In genomic region chr22:30078320-30079311, GRCh38 we compare ENCODE assay signal across 10 cellular contexts. TPM values are rescaled to one million over a fixed set of nuclear protein-coding genes. Genes with fewer than 3 reads are reported as not detected.
DNase-seq lines count a peak whose midpoint lies in the region; ATAC-seq, FAIRE-seq and TF ChIP-seq lines count a peak whose summit lies in the region.
"Had no signal": no experiment of that assay in that cellular context is flagged by ENCODE, and none has a peak within 500 bp of the region (broad histone marks: within the 10 kb centered on the region; RNA-seq: fewer than 3 reads in every experiment).

No MANE protein-coding gene starts in this region.

- H3K9me3 ChIP-seq in right lobe of liver (no peaks in the 10 kb centered on the region), HepG2 (ENCODE audit: low read length) (no peaks in the 10 kb centered on the region), endodermal cell (ENCODE audit: control insufficient read depth, low read length) (no peaks in the 10 kb centered on the region)
- H3K9me3 ChIP-seq: MG63 had no signal

- peaks cover 5% of the 10 kb centered on the region for H3K9me3 Mint-ChIP-seq in T-helper 1 cell treated with Interleukin-12 subunit alpha and Interleukin-12 subunit beta and Interleukin-4 antibody, amounts not matched to agents 30 μg/mL and 1 μg/mL, for 36 hours
- H3K9me3 Mint-ChIP-seq in endodermal cell (peaks cover 3% of the 10 kb centered on the region), type B pancreatic cell (no peaks in the 10 kb centered on the region)

- H3K4me3 ChIP-seq in right lobe of liver (peak overlapping the region in 2 of 3 donors; percentile 55 to 57), HepG2 (replicated peaks in 1 of 3; ENCODE audit: insufficient read depth in 1 of 3, low read depth in 2 of 3, low read length in 3 of 3) (no peak overlapping the region), endodermal cell (ENCODE audit: low read length) (no peak overlapping the region)
- H3K4me3 ChIP-seq: MG63, SK-N-MC had no signal

- TF ChIP-seq EP300 in HepG2 (IDR thresholded peaks at IDR 0.05; ENCODE audit: low read depth in 2 of 2, low read length in 2 of 2): no peak
- no peak for TF ChIP-seq EP300 in HepG2 (CRISPR knock-in tag; IDR thresholded peaks at IDR 0.05; ENCODE audit: borderline replicate concordance)

- peak overlapping the region; percentile 80 for H3K27ac Mint-ChIP-seq in T-helper 1 cell treated with Interleukin-12 subunit alpha and Interleukin-12 subunit beta and Interleukin-4 antibody, amounts not matched to agents 30 μg/mL and 1 μg/mL, for 36 hours
- H3K27ac Mint-ChIP-seq in endodermal cell (no peak overlapping the region), type B pancreatic cell (peak overlapping the region; percentile 35)

- DNase-seq in right lobe of liver (peak in 1 of 3 donors; percentile 24), HepG2 (ENCODE audit: low spot score) (no peak), endodermal cell (peak; percentile 49), type B pancreatic cell (ENCODE audit: extremely low spot score, unreplicated experiment) (no peak), substantia nigra (lab: John Stamatoyannopoulos, UW) (no peak)
- DNase-seq: MG63 had no signal

- peaks cover 30% of the 10 kb centered on the region for H3K27me3 Mint-ChIP-seq in T-helper 1 cell treated with Interleukin-12 subunit alpha and Interleukin-12 subunit beta and Interleukin-4 antibody, amounts not matched to agents 30 μg/mL and 1 μg/mL, for 36 hours (ENCODE audit: low read depth)
- H3K27me3 Mint-ChIP-seq in endodermal cell (ENCODE audit: insufficient read depth) (peaks cover 17% of the 10 kb centered on the region), type B pancreatic cell (peaks cover 26% of the 10 kb centered on the region)

- H3K9ac ChIP-seq in HepG2 (ENCODE audit: insufficient read depth, low read depth, low read length) (no peak overlapping the region), endodermal cell (ENCODE audit: extremely low read depth, low read length, poor library complexity, severe bottlenecking) (no peak overlapping the region)

- H3K79me2 ChIP-seq in HepG2 (ENCODE audit: insufficient read depth, low read length): no peaks in the 10 kb centered on the region

- peaks cover 19% of the 10 kb centered on the region for H3K4me1 Mint-ChIP-seq in T-helper 1 cell treated with Interleukin-12 subunit alpha and Interleukin-12 subunit beta and Interleukin-4 antibody, amounts not matched to agents 30 μg/mL and 1 μg/mL, for 36 hours (ENCODE audit: low read depth)
- H3K4me1 Mint-ChIP-seq in endodermal cell (peaks cover 19% of the 10 kb centered on the region), type B pancreatic cell (ENCODE audit: unreplicated experiment) (peaks cover 20% of the 10 kb centered on the region)

- intact Hi-C loops in right lobe of liver (cut with DNase I): no loop called here
- intact Hi-C loops in HepG2 (cut with micrococcal nuclease; ENCODE audit: unreplicated experiment): no loop called here

- no peaks in the 10 kb centered on the region for H3K4me1 ChIP-seq in right lobe of liver
- peaks cover 33% of the 10 kb centered on the region for H3K4me1 ChIP-seq in HepG2 (ENCODE audit: insufficient read depth, low read length)
- peaks cover 3% of the 10 kb centered on the region for H3K4me1 ChIP-seq in endodermal cell (ENCODE audit: control insufficient read depth, insufficient read depth, low read length)

- H3K36me3 ChIP-seq in right lobe of liver: no peaks in the 10 kb centered on the region
- H3K36me3 ChIP-seq in HepG2 (replicated peaks in 1 of 2; ENCODE audit: control insufficient read depth in 1 of 2, insufficient read depth in 2 of 2, low read length in 2 of 2): no peaks in the 10 kb centered on the region
- no peaks in the 10 kb centered on the region for H3K36me3 ChIP-seq in endodermal cell (ENCODE audit: control insufficient read depth, insufficient read depth, low read length)
- H3K36me3 ChIP-seq: MG63 had no signal

- H3K27me3 ChIP-seq in right lobe of liver (no peaks in the 10 kb centered on the region), HepG2 (ENCODE audit: control insufficient read depth in 1 of 2, insufficient read depth in 2 of 2, low read length in 2 of 2) (peaks cover 0 to 16% of the 10 kb centered on the region in 2 experiments; a peak in 2 of 5 replicates), endodermal cell (ENCODE audit: control insufficient read depth, insufficient read depth, low read length, poor library complexity, severe bottlenecking) (peaks cover 5% of the 10 kb centered on the region)

- no peak for TF ChIP-seq RAD21 in HepG2 (CRISPR knock-in tag; IDR thresholded peaks at IDR 0.05)

- H3K27ac ChIP-seq in right lobe of liver: peak overlapping the region in 2 of 3 donors; percentile 38 to 74
- no peak overlapping the region for H3K27ac ChIP-seq in HepG2 (ENCODE audit: extremely low read length, insufficient read depth, low read length)
- H3K27ac ChIP-seq in endodermal cell (ENCODE audit: low read depth, low read length): no peak overlapping the region
- no peak overlapping the region for H3K27ac ChIP-seq in substantia nigra (ENCODE audit: low read depth, low read length, poor library complexity, severe bottlenecking)
- H3K27ac ChIP-seq: SK-N-MC had no signal

- no peak overlapping the region for H2AFZ ChIP-seq in HepG2 (ENCODE audit: low read length)

- no peak overlapping the region for H3K4me2 ChIP-seq in HepG2 (ENCODE audit: low read depth, low read length)

- H3K36me3 Mint-ChIP-seq in T-helper 1 cell treated with Interleukin-12 subunit alpha and Interleukin-12 subunit beta and Interleukin-4 antibody, amounts not matched to agents 30 μg/mL and 1 μg/mL, for 36 hours (ENCODE audit: low read depth): no peaks in the 10 kb centered on the region
- H3K36me3 Mint-ChIP-seq in endodermal cell (ENCODE audit: low read depth) (no peaks in the 10 kb centered on the region), type B pancreatic cell (no peaks in the 10 kb centered on the region)

- no peak for TF ChIP-seq POLR2A in right lobe of liver (IDR thresholded peaks at IDR 0.05)
- TF ChIP-seq POLR2A in HepG2 (IDR thresholded peaks at IDR 0.05; ENCODE audit: insufficient read depth in 1 of 2, low read depth in 2 of 2, low read length in 2 of 2): no peak

- POLR2A ChIA-PET in HepG2 (lab: Yijun Ruan, JAX): interaction anchor here (0.7 kb wide), 1 partner anchor 25 kb away, joined by 3 read pairs; no protein-coding TSS in a partner anchor

- no peak for ATAC-seq in right lobe of liver
- no peak for ATAC-seq in HepG2
- no peak for ATAC-seq in GM18520 (IDR thresholded peaks at IDR 0.05; ENCODE audit: unreplicated experiment)
- ATAC-seq in HG03571 (IDR thresholded peaks at IDR 0.05; ENCODE audit: unreplicated experiment): no peak

- FAIRE-seq in HepG2 (lab: Jason Lieb, UNC): no peak

- H4K20me1 ChIP-seq in HepG2 (ENCODE audit: insufficient read depth, low read length): no peaks in the 10 kb centered on the region

- CTCF ChIA-PET in HepG2 (lab: Yijun Ruan, JAX; ENCODE audit: low intra/inter-chr PET ratio, low total read pairs): no interaction called here

- peak overlapping the region; percentile 61 for H3K4me3 Mint-ChIP-seq in T-helper 1 cell treated with Interleukin-12 subunit alpha and Interleukin-12 subunit beta and Interleukin-4 antibody, amounts not matched to agents 30 μg/mL and 1 μg/mL, for 36 hours
- peak overlapping the region; percentile 51 for H3K4me3 Mint-ChIP-seq in endodermal cell
- peak overlapping the region; percentile 50 for H3K4me3 Mint-ChIP-seq in type B pancreatic cell

- in situ Hi-C loops in HepG2 (cut with HindIII; ENCODE audit: extremely low pct_ligation_motif_present, low pct_unique_long_range_greater_than_20kb): no loop called here

- no TSS peak for BruUV-seq in HepG2 (replicated peaks; lab: Mats Ljungman, UMichigan)

- TF ChIP-seq CTCF in right lobe of liver (IDR thresholded peaks at IDR 0.05): no peak
- TF ChIP-seq CTCF in HepG2 (CRISPR knock-in tag; IDR thresholded peaks at IDR 0.05): no peak
- no peak for TF ChIP-seq CTCF in endodermal cell (conservative IDR thresholded peaks at IDR 0.05)
- TF ChIP-seq CTCF in type B pancreatic cell (conservative IDR thresholded peaks at IDR 0.05): no peak

- 43% methylated on average over 10 of the region's 10 CpGs for WGBS in right lobe of liver (ENCODE audit: insufficient coverage, low coverage, low lambda C conversion rate, missing lambda C conversion rate)
- WGBS in HepG2 (ENCODE audit: low lambda C conversion rate): 63% methylated on average over 10 of the region's 10 CpGs
- 92 to 96% methylated on average over 7 to 10 of the region's 10 CpGs for WGBS in endodermal cell (ENCODE audit: insufficient coverage in 1 of 2, insufficient read length in 1 of 2), 2 experiments

TF ChIP-seq in HepG2, 621 proteins besides CTCF, POLR2A, EP300 and RAD21 (continues in another document):
- no peak for TF ChIP-seq MBD4 (IDR thresholded peaks at IDR 0.05; ENCODE audit: borderline replicate concordance, low read length)

RNA-seq across cellular contexts. Expression of gene HORMAD2, which starts 1.6 kb away (rescaled TPM):
- total RNA-seq in right lobe of liver (1 to 10 TPM in 3 of 6 experiments, under 1 TPM in 2, not detected in 1; 0.50 to 3.0 (median 1.6) TPM), HepG2 (2016; rRNA removed; fragmentation: Illumina TruSeq; extraction: Trizol) (not detected in 2 replicates), endodermal cell (under 1 TPM in 1 of 2 donors, not detected in 1; 0.55 TPM), type B pancreatic cell (ENCODE audit: low replicate concordance) (0.43 TPM in 1 of 2 replicates, not detected in the other)
- total RNA-seq in HepG2 (2016; cell fraction: cytosol; rRNA removed; fragmentation: Illumina TruSeq; extraction: Trizol; ENCODE audit: low read depth): not detected in 2 replicates
- total RNA-seq in HepG2 (2016; cell fraction: insoluble cytoplasmic fraction; rRNA removed; fragmentation: Illumina TruSeq; extraction: Trizol): not detected in 2 replicates
- total RNA-seq in HepG2 (2016; cell fraction: membrane; rRNA removed; fragmentation: Illumina TruSeq; extraction: Trizol): not detected in 2 replicates
- not detected in 2 replicates for total RNA-seq in HepG2 (2016; cell fraction: nucleus; rRNA removed; fragmentation: Illumina TruSeq; extraction: Trizol)
- not detected in 2 replicates for polyA plus RNA-seq in HepG2 (2011; rRNA removed)
- polyA plus RNA-seq in HepG2 (2011; cell fraction: cytosol; rRNA removed): not detected in 2 replicates
- polyA plus RNA-seq in HepG2 (2011; cell fraction: nucleus; rRNA removed): not detected in 2 replicates
- polyA plus RNA-seq in HepG2 (2012): not detected in 2 replicates
- not detected in 2 replicates for polyA plus RNA-seq in HepG2 (2016; cell fraction: cytosol; fragmentation: Illumina TruSeq; extraction: Trizol; ENCODE audit: low read depth)
- not detected in 2 replicates for polyA plus RNA-seq in HepG2 (2016; cell fraction: insoluble cytoplasmic fraction; fragmentation: Illumina TruSeq; extraction: Trizol; ENCODE audit: low read depth)
- polyA plus RNA-seq in HepG2 (2016; cell fraction: membrane; fragmentation: Illumina TruSeq; extraction: Trizol; ENCODE audit: low read depth): not detected in 2 replicates
- polyA plus RNA-seq in HepG2 (2016; cell fraction: nucleus; fragmentation: Illumina TruSeq; extraction: Trizol; ENCODE audit: insufficient read depth, low read depth): not detected in 2 replicates
- not detected in 2 replicates for polyA minus RNA-seq in HepG2 (2011; rRNA and poly(A)+ RNA removed; ENCODE audit: low replicate concordance)
- not detected in 2 replicates for polyA minus RNA-seq in HepG2 (2011; cell fraction: cytosol; rRNA and poly(A)+ RNA removed)
- not detected in 2 replicates for polyA minus RNA-seq in HepG2 (2011; cell fraction: nucleus; rRNA and poly(A)+ RNA removed)
- polyA plus RNA-seq in endodermal cell (2013, experiment 1 of 2): not detected
- polyA plus RNA-seq in endodermal cell (2013, experiment 2 of 2): not detected

Comparison
In these comparisons a context has a peak if more than half of its experiments do, and no peak if none do; other contexts are left out.
1. H3K27ac ChIP-seq: peak in right lobe of liver (2 of 3); none in HepG2 (single experiment), endodermal cell (single experiment) and substantia nigra (single experiment).
2. H3K4me3 ChIP-seq: peak in right lobe of liver (2 of 3); none in HepG2 (0 of 3) and endodermal cell (single experiment).
3. Peak in every context shown above with its lines, with median percentiles within 50 percentile points of each other: H3K4me3 Mint-ChIP-seq.